7 cellular contexts compared by ENCODE assay signal in the genomic region with DNA sequence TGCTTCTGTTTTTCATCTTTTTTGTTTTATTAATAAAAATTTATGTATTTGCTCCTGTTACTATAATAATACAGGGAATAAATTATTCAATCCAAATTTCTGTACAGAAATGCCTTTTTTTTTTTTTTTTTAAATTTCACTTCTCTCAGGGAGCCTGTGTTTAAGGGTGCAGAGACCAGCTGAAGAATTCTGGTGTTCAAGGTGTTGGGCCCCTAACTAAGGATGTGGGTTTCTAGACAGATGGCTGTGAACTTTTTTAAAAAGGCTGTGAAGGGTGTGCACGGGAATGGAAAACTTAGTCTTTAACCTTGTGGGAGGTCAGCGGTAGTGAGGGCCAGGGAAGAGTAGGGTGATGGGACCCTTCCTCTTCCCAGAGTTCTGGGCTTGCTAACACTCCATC. TPM values are rescaled to one million over a fixed set of nuclear protein-coding genes. Genes with fewer than 3 reads are reported as not detected.
A peak's percentile ranks its signal among the peaks of the same experiment; 100 is the strongest.
DNase-seq lines count a peak whose midpoint lies in the region; ATAC-seq and TF ChIP-seq lines count a peak whose summit lies in the region.

No MANE protein-coding gene starts in this region.

- no peaks in the 10 kb centered on the region for H3K27me3 Mint-ChIP-seq in WTC11 (ENCODE audit: low read depth)

- DNase-seq in WTC11 (ENCODE audit: low spot score) (no peak), GM03348 (ENCODE audit: low spot score) (no peak), NCI-H446 treated with DMSO at 0.1 percent for 48 hours (lab: John Stamatoyannopoulos, UW) (no peak), COLO668 (lab: John Stamatoyannopoulos, UW; ENCODE audit: unreplicated experiment) (no peak)
- no peak for DNase-seq in stimulated activated effector memory CD8-positive, alpha-beta T cell treated with anti-CD3 and anti-CD28 coated beads, Interleukin-12 subunit alpha, Interleukin-12 subunit beta, amount 100 ng/mL, for 72 hours (ENCODE audit: low spot score in 2 of 2)

- ATAC-seq in WTC11: no peak
- no peak for ATAC-seq in stimulated activated effector memory CD8-positive, alpha-beta T cell treated with anti-CD3 and anti-CD28 coated beads, Interleukin-12 subunit alpha, Interleukin-12 subunit beta, amount 100 ng/mL, for 72 hours

- peak overlapping the region; percentile 68 for H3K27ac ChIP-seq in HUES48 (ENCODE audit: low read depth, low read length)
- H3K27ac ChIP-seq in iPS-20b (ENCODE audit: low read length): no peak overlapping the region

- H3K36me3 ChIP-seq in HUES48 (ENCODE audit: control insufficient read depth, insufficient read depth, low read length) (peaks cover 60% of the 10 kb centered on the region), iPS-20b (ENCODE audit: insufficient read depth, low read depth, low read length) (peaks cover 52% of the 10 kb centered on the region)

- H3K4me1 ChIP-seq in HUES48 (ENCODE audit: control insufficient read depth, insufficient read depth, low read length) (peaks cover 20% of the 10 kb centered on the region), iPS-20b (ENCODE audit: insufficient read depth, low read length) (peaks cover 10% of the 10 kb centered on the region; the same call in 1 of the 2 replicates)

- 0 out of 2 replicates have a peak overlapping the region, but pooled peaks have one; percentile 31 for H3K9ac ChIP-seq in HUES48 (ENCODE audit: low read depth, low read length)
- H3K9ac ChIP-seq in iPS-20b (ENCODE audit: low read depth, low read length): peak overlapping the region; percentile 86; the same call in 1 of the 2 replicates

- H3K36me3 Mint-ChIP-seq in WTC11: peaks cover 27% of the 10 kb centered on the region
- H3K36me3 Mint-ChIP-seq in stimulated activated effector memory CD8-positive, alpha-beta T cell treated with anti-CD3 and anti-CD28 coated beads, Interleukin-12 subunit alpha, Interleukin-12 subunit beta, amount 100 ng/mL, for 72 hours: peaks cover 41% of the 10 kb centered on the region

- TF ChIP-seq CTCF in WTC11 (IDR thresholded peaks at IDR 0.05): no peak

- CTCF ChIA-PET in WTC11 (lab: Charles Lee): interaction anchor here (0.8 to 1.7 kb wide), 9 partner anchors 12 to 144 kb away, joined by 3 to 16 read pairs (median 5); partner anchors contain the start of genes B4GALNT1, DDIT3, GLI1 and PIP4K2C

- H3K27ac Mint-ChIP-seq in WTC11: peak overlapping the region; percentile 93
- peak overlapping the region; percentile 86 for H3K27ac Mint-ChIP-seq in stimulated activated effector memory CD8-positive, alpha-beta T cell treated with anti-CD3 and anti-CD28 coated beads, Interleukin-12 subunit alpha, Interleukin-12 subunit beta, amount 100 ng/mL, for 72 hours

- POLR2A ChIA-PET in WTC11 (lab: Charles Lee): interaction anchor here (0.5 to 1.4 kb wide), 5 partner anchors 11 to 99 kb away, joined by 3 to 7 read pairs (median 3); partner anchors contain the start of genes B4GALNT1 and OS9

- H3K4me3 ChIP-seq in HUES48 (ENCODE audit: low read depth, low read length) (peak overlapping the region; percentile 92), iPS-20b (ENCODE audit: low read length) (peak overlapping the region; percentile 88; the same call in 1 of the 2 replicates)

- H3K9me3 ChIP-seq in HUES48 (ENCODE audit: control insufficient read depth, insufficient read depth, low read length) (no peaks in the 10 kb centered on the region), iPS-20b (ENCODE audit: insufficient read depth, low read depth, low read length) (no peaks in the 10 kb centered on the region)

- peaks cover 20% of the 10 kb centered on the region for H3K4me1 Mint-ChIP-seq in WTC11
- H3K4me1 Mint-ChIP-seq in stimulated activated effector memory CD8-positive, alpha-beta T cell treated with anti-CD3 and anti-CD28 coated beads, Interleukin-12 subunit alpha, Interleukin-12 subunit beta, amount 100 ng/mL, for 72 hours: peaks cover 35% of the 10 kb centered on the region

- H3K4me3 Mint-ChIP-seq in WTC11: peak overlapping the region; percentile 85
- H3K4me3 Mint-ChIP-seq in stimulated activated effector memory CD8-positive, alpha-beta T cell treated with anti-CD3 and anti-CD28 coated beads, Interleukin-12 subunit alpha, Interleukin-12 subunit beta, amount 100 ng/mL, for 72 hours: peak overlapping the region; percentile 74

- H3K27me3 ChIP-seq in HUES48 (ENCODE audit: control insufficient read depth, insufficient read depth, low read length) (no peaks in the 10 kb centered on the region), iPS-20b (ENCODE audit: insufficient read depth, low read length) (no peaks in the 10 kb centered on the region)

- no peaks in the 10 kb centered on the region for H3K9me3 Mint-ChIP-seq in WTC11
- H3K9me3 Mint-ChIP-seq in stimulated activated effector memory CD8-positive, alpha-beta T cell treated with anti-CD3 and anti-CD28 coated beads, Interleukin-12 subunit alpha, Interleukin-12 subunit beta, amount 100 ng/mL, for 72 hours: no peaks in the 10 kb centered on the region

TF ChIP-seq in WTC11, 78 proteins besides CTCF, POLR2A, EP300 and RAD21 (continues in another document):
- TF ChIP-seq, protein P1, sequence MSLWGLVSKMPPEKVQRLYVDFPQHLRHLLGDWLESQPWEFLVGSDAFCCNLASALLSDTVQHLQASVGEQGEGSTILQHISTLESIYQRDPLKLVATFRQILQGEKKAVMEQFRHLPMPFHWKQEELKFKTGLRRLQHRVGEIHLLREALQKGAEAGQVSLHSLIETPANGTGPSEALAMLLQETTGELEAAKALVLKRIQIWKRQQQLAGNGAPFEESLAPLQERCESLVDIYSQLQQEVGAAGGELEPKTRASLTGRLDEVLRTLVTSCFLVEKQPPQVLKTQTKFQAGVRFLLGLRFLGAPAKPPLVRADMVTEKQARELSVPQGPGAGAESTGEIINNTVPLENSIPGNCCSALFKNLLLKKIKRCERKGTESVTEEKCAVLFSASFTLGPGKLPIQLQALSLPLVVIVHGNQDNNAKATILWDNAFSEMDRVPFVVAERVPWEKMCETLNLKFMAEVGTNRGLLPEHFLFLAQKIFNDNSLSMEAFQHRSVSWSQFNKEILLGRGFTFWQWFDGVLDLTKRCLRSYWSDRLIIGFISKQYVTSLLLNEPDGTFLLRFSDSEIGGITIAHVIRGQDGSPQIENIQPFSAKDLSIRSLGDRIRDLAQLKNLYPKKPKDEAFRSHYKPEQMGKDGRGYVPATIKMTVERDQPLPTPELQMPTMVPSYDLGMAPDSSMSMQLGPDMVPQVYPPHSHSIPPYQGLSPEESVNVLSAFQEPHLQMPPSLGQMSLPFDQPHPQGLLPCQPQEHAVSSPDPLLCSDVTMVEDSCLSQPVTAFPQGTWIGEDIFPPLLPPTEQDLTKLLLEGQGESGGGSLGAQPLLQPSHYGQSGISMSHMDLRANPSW (CRISPR knock-in tag; conservative IDR thresholded peaks at IDR 0.05; ENCODE audit: low read depth): no peak
- TF ChIP-seq ZNF263 (CRISPR knock-in tag; IDR thresholded peaks at IDR 0.05; ENCODE audit: low read depth) (no peak), ZMAT4 (CRISPR knock-in tag; IDR thresholded peaks at IDR 0.05) (no peak), ZNF423 (CRISPR knock-in tag; IDR thresholded peaks at IDR 0.05) (no peak), ETV6 (CRISPR knock-in tag; IDR thresholded peaks at IDR 0.05) (no peak), CBFB (CRISPR knock-in tag; IDR thresholded peaks at IDR 0.05; ENCODE audit: low read depth) (no peak), CREM (CRISPR knock-in tag; IDR thresholded peaks at IDR 0.05) (no peak), ZNF138 (CRISPR knock-in tag; conservative IDR thresholded peaks at IDR 0.05) (no peak), TCF7 (CRISPR knock-in tag; IDR thresholded peaks at IDR 0.05; ENCODE audit: low read depth) (no peak)
- TF ChIP-seq, protein P2, sequence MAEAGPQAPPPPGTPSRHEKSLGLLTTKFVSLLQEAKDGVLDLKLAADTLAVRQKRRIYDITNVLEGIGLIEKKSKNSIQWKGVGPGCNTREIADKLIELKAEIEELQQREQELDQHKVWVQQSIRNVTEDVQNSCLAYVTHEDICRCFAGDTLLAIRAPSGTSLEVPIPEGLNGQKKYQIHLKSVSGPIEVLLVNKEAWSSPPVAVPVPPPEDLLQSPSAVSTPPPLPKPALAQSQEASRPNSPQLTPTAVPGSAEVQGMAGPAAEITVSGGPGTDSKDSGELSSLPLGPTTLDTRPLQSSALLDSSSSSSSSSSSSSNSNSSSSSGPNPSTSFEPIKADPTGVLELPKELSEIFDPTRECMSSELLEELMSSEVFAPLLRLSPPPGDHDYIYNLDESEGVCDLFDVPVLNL (CRISPR knock-in tag; IDR thresholded peaks at IDR 0.05; ENCODE audit: borderline replicate concordance, low read depth): no peak
- TF ChIP-seq, protein P3, sequence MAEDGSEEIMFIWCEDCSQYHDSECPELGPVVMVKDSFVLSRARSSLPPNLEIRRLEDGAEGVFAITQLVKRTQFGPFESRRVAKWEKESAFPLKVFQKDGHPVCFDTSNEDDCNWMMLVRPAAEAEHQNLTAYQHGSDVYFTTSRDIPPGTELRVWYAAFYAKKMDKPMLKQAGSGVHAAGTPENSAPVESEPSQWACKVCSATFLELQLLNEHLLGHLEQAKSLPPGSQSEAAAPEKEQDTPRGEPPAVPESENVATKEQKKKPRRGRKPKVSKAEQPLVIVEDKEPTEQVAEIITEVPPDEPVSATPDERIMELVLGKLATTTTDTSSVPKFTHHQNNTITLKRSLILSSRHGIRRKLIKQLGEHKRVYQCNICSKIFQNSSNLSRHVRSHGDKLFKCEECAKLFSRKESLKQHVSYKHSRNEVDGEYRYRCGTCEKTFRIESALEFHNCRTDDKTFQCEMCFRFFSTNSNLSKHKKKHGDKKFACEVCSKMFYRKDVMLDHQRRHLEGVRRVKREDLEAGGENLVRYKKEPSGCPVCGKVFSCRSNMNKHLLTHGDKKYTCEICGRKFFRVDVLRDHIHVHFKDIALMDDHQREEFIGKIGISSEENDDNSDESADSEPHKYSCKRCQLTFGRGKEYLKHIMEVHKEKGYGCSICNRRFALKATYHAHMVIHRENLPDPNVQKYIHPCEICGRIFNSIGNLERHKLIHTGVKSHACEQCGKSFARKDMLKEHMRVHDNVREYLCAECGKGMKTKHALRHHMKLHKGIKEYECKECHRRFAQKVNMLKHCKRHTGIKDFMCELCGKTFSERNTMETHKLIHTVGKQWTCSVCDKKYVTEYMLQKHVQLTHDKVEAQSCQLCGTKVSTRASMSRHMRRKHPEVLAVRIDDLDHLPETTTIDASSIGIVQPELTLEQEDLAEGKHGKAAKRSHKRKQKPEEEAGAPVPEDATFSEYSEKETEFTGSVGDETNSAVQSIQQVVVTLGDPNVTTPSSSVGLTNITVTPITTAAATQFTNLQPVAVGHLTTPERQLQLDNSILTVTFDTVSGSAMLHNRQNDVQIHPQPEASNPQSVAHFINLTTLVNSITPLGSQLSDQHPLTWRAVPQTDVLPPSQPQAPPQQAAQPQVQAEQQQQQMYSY (CRISPR knock-in tag; IDR thresholded peaks at IDR 0.05): no peak

RNA-seq across cellular contexts. Expression of gene DTX3, which starts 1.3 kb away (rescaled TPM):
- 52.4 to 57.0 TPM (median 55.7 TPM) in 3 replicates for total RNA-seq in WTC11 (2021)

RNA-seq across cellular contexts. Expression of gene ARHGEF25, which starts 7.9 kb away (rescaled TPM):
- total RNA-seq in WTC11 (2021): 11.9 to 19.0 TPM (median 17.2 TPM) in 3 replicates

RNA-seq across cellular contexts. Expression of gene PIP4K2C, which starts 12.3 kb away (rescaled TPM):
- total RNA-seq in WTC11 (2021): 25.4 to 26.9 TPM (median 25.8 TPM) in 3 replicates

RNA-seq across cellular contexts. Expression of gene B4GALNT1, which starts 29.7 kb away (rescaled TPM):
- total RNA-seq in WTC11 (2021): 0.46 to 1.2 TPM (median 1.2 TPM) in 3 replicates

RNA-seq across cellular contexts. Expression of gene KIF5A, which starts 53.5 kb away (rescaled TPM):
- total RNA-seq in WTC11 (2021): 15.9 to 17.9 TPM (median 16.1 TPM) in 3 replicates
